In the genomic region with DNA sequence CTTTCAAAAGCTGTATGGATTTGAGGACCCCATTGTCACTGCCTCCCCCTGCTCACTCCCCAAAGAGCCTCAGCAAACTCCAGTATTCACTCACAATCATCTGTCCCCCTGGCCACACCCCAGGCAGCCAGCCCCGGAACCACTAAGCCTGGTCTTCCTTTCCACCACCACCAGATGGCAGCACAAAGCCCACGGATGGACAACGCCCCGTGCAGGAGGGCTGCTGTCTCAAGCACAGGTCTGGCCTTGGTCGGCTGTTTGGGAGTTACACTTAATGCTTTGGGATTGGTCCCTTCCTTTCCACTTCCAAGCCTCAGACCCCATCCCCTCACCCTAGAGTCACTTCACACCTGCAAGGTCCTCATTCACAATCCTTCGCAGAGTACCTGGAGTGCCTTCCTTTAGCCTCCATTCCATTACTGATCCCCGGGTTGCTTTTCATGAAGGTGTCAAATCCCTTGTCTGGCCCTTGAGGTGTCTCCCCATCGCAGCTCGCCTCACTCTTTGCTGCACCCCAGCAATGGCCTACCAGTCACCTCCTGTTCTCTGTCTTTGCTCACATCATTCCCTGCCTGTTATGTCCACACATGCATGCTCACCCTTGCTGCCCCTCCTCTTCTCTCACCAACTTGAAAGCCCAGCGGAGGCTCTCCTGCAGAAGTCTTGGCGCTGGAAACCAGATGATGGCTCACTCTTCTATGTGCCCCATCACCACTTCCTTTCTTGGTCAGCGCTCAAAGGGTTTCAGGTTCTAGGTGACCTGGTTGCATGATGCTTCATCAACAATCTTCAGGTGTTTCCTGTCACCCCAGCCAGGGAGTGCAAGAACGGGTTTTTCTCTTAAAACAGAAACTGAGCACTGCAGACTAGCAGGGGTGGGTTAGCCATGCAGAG, we compare ENCODE assay signal across 8 cellular contexts. TPM values are rescaled to one million over a fixed set of nuclear protein-coding genes. Genes with fewer than 3 reads are reported as not detected.
DNase-seq lines count a peak whose midpoint lies in the region; ATAC-seq and TF ChIP-seq lines count a peak whose summit lies in the region.

No MANE protein-coding gene starts in this region.

- CTCF ChIA-PET in PC-3 (lab: Charles Lee), result no interaction called here

- H3K9ac ChIP-seq in PC-3 (ENCODE audit: low read length), result no peak overlapping the region

- H3K9me2 ChIP-seq in DOHH2 (replicated peaks; ENCODE audit: control insufficient read depth, low read length) (no peaks in the 10 kb centered on the region), PC-3 (replicated peaks; ENCODE audit: low read length) (no peaks in the 10 kb centered on the region)

- peaks cover 61% of the 10 kb centered on the region for H3K4me1 Mint-ChIP-seq in activated T-cell treated with anti-CD3 and anti-CD28 coated beads, Interleukin-2, amount 50 U/mL, for 24 hours (ENCODE audit: low read depth)

- DNase-seq in Jurkat, Clone E6-1 (ENCODE audit: low read depth, low spot score), result peak; percentile 95
- DNase-seq in PC-3, result peak; percentile 80
- DNase-seq in activated T-cell treated with anti-CD3 and anti-CD28 coated beads, Interleukin-2, amount 50 U/mL, for 24 hours, result peak; percentile 89
- DNase-seq in fibroblast of mammary gland (ENCODE audit: low read depth), result peak; percentile 56
- DNase-seq in occipital lobe (lab: John Stamatoyannopoulos, UW), result peak; percentile 36
- DNase-seq in tibial artery, result peak in 1 of 2 donors; percentile 60

- TF ChIP-seq CTCF in DOHH2 (IDR thresholded peaks at IDR 0.05; ENCODE audit: low read depth, low read length, poor library complexity, severe bottlenecking) (peak; percentile 91), PC-3 (conservative IDR thresholded peaks at IDR 0.05; ENCODE audit: low read depth, low read length) (peak; percentile 85), fibroblast of mammary gland (conservative IDR thresholded peaks at IDR 0.05; ENCODE audit: control insufficient read depth, insufficient read depth, low read depth, low read length) (peak; percentile 85), tibial artery (IDR thresholded peaks at IDR 0.05) (peak; percentile 72 to 77)

- H3K79me2 ChIP-seq in DOHH2 (ENCODE audit: control insufficient read depth, low read length), result no peaks in the 10 kb centered on the region
- no peaks in the 10 kb centered on the region for H3K79me2 ChIP-seq in PC-3 (ENCODE audit: low read length)

- H3K4me3 Mint-ChIP-seq in activated T-cell treated with anti-CD3 and anti-CD28 coated beads, Interleukin-2, amount 50 U/mL, for 24 hours, result no peak overlapping the region

- no peak overlapping the region for H3K27ac ChIP-seq in DOHH2 (ENCODE audit: low read depth, low read length)
- no peak overlapping the region for H3K27ac ChIP-seq in PC-3 (ENCODE audit: low read length)
- no peak overlapping the region for H3K27ac ChIP-seq in tibial artery

- no peaks in the 10 kb centered on the region for H3K36me3 Mint-ChIP-seq in activated T-cell treated with anti-CD3 and anti-CD28 coated beads, Interleukin-2, amount 50 U/mL, for 24 hours (ENCODE audit: low read depth)

- H3K4me1 ChIP-seq in DOHH2 (ENCODE audit: control insufficient read depth, low read length) (peaks cover 47% of the 10 kb centered on the region), PC-3 (ENCODE audit: insufficient read depth, low read length) (no peaks in the 10 kb centered on the region), tibial artery (peaks cover 0 to 17% (median 13%) of the 10 kb centered on the region in 4 donors)

- H3K27me3 ChIP-seq in DOHH2 (ENCODE audit: control insufficient read depth, low read length) (no peaks in the 10 kb centered on the region), PC-3 (ENCODE audit: low read length) (peaks cover 5% of the 10 kb centered on the region; the same call in 1 of the 2 replicates), tibial artery (peaks cover 0 to 2% of the 10 kb centered on the region in 2 donors)

- H3K4me2 ChIP-seq in DOHH2 (ENCODE audit: low read length) (peak overlapping the region; percentile 65), PC-3 (ENCODE audit: low read length) (no peak overlapping the region)

- H3K27me3 Mint-ChIP-seq in activated T-cell treated with anti-CD3 and anti-CD28 coated beads, Interleukin-2, amount 50 U/mL, for 24 hours, result no peaks in the 10 kb centered on the region

- H4K20me1 ChIP-seq in DOHH2 (ENCODE audit: control insufficient read depth, insufficient read depth, low read depth, low read length), result no peaks in the 10 kb centered on the region
- no peaks in the 10 kb centered on the region for H4K20me1 ChIP-seq in PC-3 (ENCODE audit: low read length)

- H3K9me3 ChIP-seq in DOHH2 (ENCODE audit: control insufficient read depth, insufficient read depth, low read length) (no peaks in the 10 kb centered on the region), PC-3 (ENCODE audit: low read length) (no peaks in the 10 kb centered on the region), tibial artery (no peaks in the 10 kb centered on the region)

- no peak overlapping the region for H2AFZ ChIP-seq in PC-3 (ENCODE audit: low read length)

- H3K36me3 ChIP-seq in DOHH2 (ENCODE audit: control insufficient read depth, low read length) (no peaks in the 10 kb centered on the region), PC-3 (ENCODE audit: low read depth, low read length) (no peaks in the 10 kb centered on the region), tibial artery (no peaks in the 10 kb centered on the region)

- intact Hi-C loops in PC-3 (cut with micrococcal nuclease) (loop anchor here (1.0 to 5.0 kb wide), 3 partner anchors 135 to 361 kb away; no protein-coding TSS in a partner anchor), tibial artery (cut with DNase I; ENCODE audit: low total_unique reads) (loop anchor here (5.0 kb wide), 1 partner anchor 131 kb away; no protein-coding TSS in a partner anchor)

- ATAC-seq in GM21619 (IDR thresholded peaks at IDR 0.05; ENCODE audit: unreplicated experiment), result peak; percentile 45
- ATAC-seq in PC-3, result peak; percentile 99

- no peak overlapping the region for H3K27ac Mint-ChIP-seq in activated T-cell treated with anti-CD3 and anti-CD28 coated beads, Interleukin-2, amount 50 U/mL, for 24 hours

- BruUV-seq in PC-3 (replicated peaks; lab: Mats Ljungman, UMichigan), result no TSS peak

- H3K4me3 ChIP-seq in DOHH2 (ENCODE audit: low read length) (peak overlapping the region; percentile 38), PC-3 (ENCODE audit: low read length) (no peak overlapping the region), fibroblast of mammary gland (ENCODE audit: control insufficient read depth, low read depth, low read length) (no peak overlapping the region), tibial artery (no peak overlapping the region)
- peak overlapping the region; percentile 33 for H3K4me3 ChIP-seq in Jurkat, Clone E6-1 (ENCODE audit: low read length)

- H3F3A ChIP-seq in DOHH2 (ENCODE audit: control insufficient read depth, insufficient read depth) (no peaks in the 10 kb centered on the region), PC-3 (ENCODE audit: low read length, unreplicated experiment) (no peaks in the 10 kb centered on the region)

- POLR2A ChIA-PET in PC-3 (lab: Charles Lee; ENCODE audit: unreplicated experiment), result no interaction called here

- H3K9me3 Mint-ChIP-seq in activated T-cell treated with anti-CD3 and anti-CD28 coated beads, Interleukin-2, amount 50 U/mL, for 24 hours, result no peaks in the 10 kb centered on the region

RNA-seq across cellular contexts. Expression of gene KCNA2, which starts 24.9 kb away (rescaled TPM):
- polyA plus RNA-seq in Jurkat, Clone E6-1 (2012; ENCODE audit: insufficient read depth, insufficient read length), result 0.66 TPM
- total RNA-seq in PC-3 (2014; rRNA removed) (not detected in 2 replicates), occipital lobe (7.0 TPM)

RNA-seq across cellular contexts. Expression of gene KCNA3, which starts 43.7 kb away (rescaled TPM):
- 9.2 TPM for polyA plus RNA-seq in Jurkat, Clone E6-1 (2012; ENCODE audit: insufficient read depth, insufficient read length)
- not detected in 2 replicates for total RNA-seq in PC-3 (2014; rRNA removed)
- total RNA-seq in occipital lobe, result 34.3 TPM

Comparison
In these comparisons a context has a peak if more than half of its experiments do, and no peak if none do; other contexts are left out.
1. H3K4me3 ChIP-seq: peak in DOHH2 (single experiment) and Jurkat, Clone E6-1 (single experiment); none in PC-3 (single experiment), fibroblast of mammary gland (single experiment) and tibial artery (0 of 2).
2. RNA of gene KCNA3, which starts 43.7 kb away (total RNA-seq): 34.3 TPM in occipital lobe (single experiment); not detected in PC-3; every median in the first group is over 10 times any median in the second.
3. Peak in every context shown above with its lines, with median percentiles within 50 percentile points of each other: CTCF ChIP-seq.